Comparison of ENCODE assay signal across 8 cellular contexts in the genomic region with DNA sequence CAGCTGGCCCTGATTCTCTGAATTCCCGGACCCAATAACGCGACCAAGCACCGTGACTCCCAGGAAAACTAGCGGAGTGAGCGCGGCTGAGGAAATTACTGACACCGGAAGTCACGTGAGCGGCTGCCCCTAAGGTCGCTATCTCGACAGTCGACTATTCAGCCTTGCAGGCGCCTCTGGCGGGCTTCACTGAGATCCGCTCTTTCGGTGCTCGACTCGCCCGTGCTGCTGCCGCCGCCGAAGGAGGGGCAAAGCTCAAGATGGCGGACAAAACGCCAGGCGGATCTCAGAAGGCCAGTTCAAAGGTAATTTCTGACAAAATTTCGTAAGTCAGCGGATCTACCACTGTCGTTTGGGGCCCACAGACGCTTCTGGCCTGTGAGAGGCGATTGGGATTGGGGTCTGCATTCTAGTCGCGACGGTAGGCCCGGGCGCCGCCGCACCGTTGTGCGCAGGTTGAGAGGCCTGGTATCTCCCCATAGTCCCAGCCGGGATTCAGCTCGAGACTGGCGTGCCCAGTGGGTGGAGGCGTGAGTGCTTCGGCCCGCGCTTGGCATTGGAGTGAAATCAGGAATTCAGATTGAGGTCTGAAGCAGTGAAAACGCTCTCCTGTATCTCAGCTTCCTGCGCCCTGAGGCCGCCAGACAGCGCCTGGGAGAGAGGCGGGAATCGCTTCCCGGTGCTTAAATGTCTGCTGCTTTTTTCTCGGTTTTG. TPM values are rescaled to one million over a fixed set of nuclear protein-coding genes. Genes with fewer than 3 reads are reported as not detected.
DNase-seq lines count a peak whose midpoint lies in the region; ATAC-seq and TF ChIP-seq lines count a peak whose summit lies in the region.

A gene (plus strand): TSS at position 202 of the 714 bp plus-strand sequence. CDS start 59 bp downstream, at position 261.

- intact Hi-C loops in T-helper 1 cell treated with Interleukin-12 subunit alpha and Interleukin-12 subunit beta and Interleukin-4 antibody, amounts not matched to agents 30 ng/mL and 1 ng/mL, for 36 hours (cut with micrococcal nuclease): loop anchor here (1.0 to 5.0 kb wide), 21 partner anchors 11 to 1771 kb away; a partner anchor contains a TSS
- intact Hi-C loops in heart right ventricle (cut with DNase I) (loop anchor here in 2 of 10 donors (2.0 to 5.0 kb wide), 2 partner anchors 423 to 424 kb away; a partner anchor contains a TSS), posterior vena cava (cut with DNase I) (loop anchor here in 1 of 2 donors (10.0 kb wide), 1 partner anchor 427 kb away; a partner anchor contains a TSS), upper lobe of right lung (cut with DNase I) (no loop called here)

- H3K27me3 ChIP-seq in heart right ventricle: no peaks in the 10 kb centered on the region
- no peaks in the 10 kb centered on the region for H3K27me3 ChIP-seq in upper lobe of right lung

- DNase-seq in GM13976 (ENCODE audit: low spot score) (peak; percentile 95), NCI-H146 treated with DMSO at 0.1 percent for 48 hours (lab: John Stamatoyannopoulos, UW; ENCODE audit: unreplicated experiment) (peak; percentile 99), amniotic epithelial cell (ENCODE audit: low read depth) (peak; percentile 98), heart right ventricle (peak; percentile 93 to 98), posterior vena cava (ENCODE audit: low spot score) (peak; percentile 99), upper lobe of right lung (peak; percentile 97)

- peak; percentile 78 for ATAC-seq in HG02870 (IDR thresholded peaks at IDR 0.05; ENCODE audit: unreplicated experiment)
- peak; percentile 94 to 99 (median 96) for ATAC-seq in heart right ventricle
- peak; percentile 99 for ATAC-seq in upper lobe of right lung

- no peaks in the 10 kb centered on the region for H3K36me3 ChIP-seq in heart right ventricle
- no peaks in the 10 kb centered on the region for H3K36me3 ChIP-seq in upper lobe of right lung

- H3K9me3 ChIP-seq in heart right ventricle (no peaks in the 10 kb centered on the region), upper lobe of right lung (no peaks in the 10 kb centered on the region)

- H3K27ac ChIP-seq in heart right ventricle (peak within 1 kb of the TSS; percentile 52 to 94 (median 89)), upper lobe of right lung (peak within 1 kb of the TSS; percentile 94)

- 0% methylated on average over 55 of the region's 55 CpGs for WGBS in heart right ventricle, 2 donors

- H3K4me3 ChIP-seq in heart right ventricle (peak within 1 kb of the TSS; percentile 62 to 91 (median 77)), upper lobe of right lung (peak within 1 kb of the TSS; percentile 80)

- in situ Hi-C loops in GM13976 (cut with MboI; ENCODE audit: low sequenced_read_pairs, unreplicated experiment): no loop called here

- TF ChIP-seq CTCF in GM13976 (IDR thresholded peaks at IDR 0.05; ENCODE audit: borderline replicate concordance, control extremely low read depth, extremely low read depth, insufficient read depth, missing control alignments) (no peak), heart right ventricle (IDR thresholded peaks at IDR 0.05) (peak in 4 of 9 donors; percentile 5 to 16 (median 10)), upper lobe of right lung (IDR thresholded peaks at IDR 0.05) (no peak)

- H3K4me1 ChIP-seq in heart right ventricle (peaks cover 0 to 66% (median 56%) of the 10 kb centered on the region in 9 donors), upper lobe of right lung (peaks cover 26% of the 10 kb centered on the region)

RNA-seq across cellular contexts. Expression of the gene that starts here (rescaled TPM):
- 136 and 139 TPM in 2 replicates for total RNA-seq in T-helper 1 cell treated with Interleukin-12 subunit alpha and Interleukin-12 subunit beta and Interleukin-4 antibody, amounts not matched to agents 30 ng/mL and 1 ng/mL, for 36 hours
- total RNA-seq in heart right ventricle (10 to 100 TPM; 35.8 to 49.3 (median 40.2) TPM), posterior vena cava (10 to 100 TPM; 68.1 to 72.5 TPM), upper lobe of right lung (75.8 TPM)
- 10 to 100 TPM; 14.1 to 47.4 TPM for polyA plus RNA-seq in heart right ventricle

Comparison
In these comparisons a context has a peak if more than half of its experiments do, and no peak if none do; other contexts are left out.
1. Peak in every context shown above with its lines: DNase-seq, ATAC-seq, H3K4me3 ChIP-seq and H3K27ac ChIP-seq.